In genomic region chr7:142303650-142304049, GRCh38 we compare ENCODE assay signal across 8 cellular contexts. TPM values are rescaled to one million over a fixed set of nuclear protein-coding genes. Genes with fewer than 3 reads are reported as not detected.
DNase-seq lines count a peak whose midpoint lies in the region; ATAC-seq and TF ChIP-seq lines count a peak whose summit lies in the region.

No MANE protein-coding gene starts in this region.

- no peaks in the 10 kb centered on the region for H3K79me2 ChIP-seq in DND-41 (ENCODE audit: insufficient read depth, low read length)

- H3K4me1 ChIP-seq in DND-41 (ENCODE audit: insufficient read depth, low read length) (peaks cover 50% of the 10 kb centered on the region), left lung (peaks cover 0 to 5% of the 10 kb centered on the region in 2 donors)

- peak overlapping the region; percentile 45 for H3K27ac ChIP-seq in DND-41 (ENCODE audit: low read length)
- H3K27ac ChIP-seq in left lung, result no peak overlapping the region

- no peak overlapping the region for H3K4me2 ChIP-seq in DND-41 (ENCODE audit: insufficient read depth, low read length)

- H3K9me3 ChIP-seq in DND-41 (ENCODE audit: insufficient read depth, low read length, severe bottlenecking) (no peaks in the 10 kb centered on the region), left lung (no peaks in the 10 kb centered on the region)

- TF ChIP-seq CTCF in DND-41 (IDR thresholded peaks at IDR 0.05; ENCODE audit: borderline replicate concordance, extremely low read depth, low read length, poor library complexity, severe bottlenecking), result peak; percentile 84
- TF ChIP-seq CTCF in left lung (IDR thresholded peaks at IDR 0.05), result peak in 1 of 2 donors; percentile 17

- 0 out of 2 replicates have a peak overlapping the region, but pooled peaks have one; percentile 6 for H2AFZ ChIP-seq in DND-41 (ENCODE audit: low read depth, low read length)

- no peaks in the 10 kb centered on the region for H4K20me1 ChIP-seq in DND-41 (ENCODE audit: insufficient read depth, low read length)

- no peak overlapping the region for H3K9ac ChIP-seq in DND-41 (ENCODE audit: low read depth, low read length)

- no peaks in the 10 kb centered on the region for H3K27me3 ChIP-seq in DND-41 (ENCODE audit: insufficient read depth, low read length, poor library complexity)
- H3K27me3 ChIP-seq in H7 (ENCODE audit: control insufficient read depth, insufficient read depth, low read length), result peaks cover 2% of the 10 kb centered on the region; the same call in 1 of the 2 replicates
- H3K27me3 ChIP-seq in left lung, result peaks cover 0 to 4% of the 10 kb centered on the region in 2 donors

- intact Hi-C loops in left lung (cut with DNase I), result no loop called here

- DNase-seq in DND-41 (peak; percentile 65), H7 (peak; percentile 66), SK-N-DZ (ENCODE audit: low spot score) (peak; percentile 35), kidney tubule cell (ENCODE audit: low spot score) (peak; percentile 40), NCI-H226 (no peak), left lung (no peak)

- ATAC-seq in DND-41 (ENCODE audit: insufficient read depth, low read depth) (peak; percentile 66), HG02852 (IDR thresholded peaks at IDR 0.05; ENCODE audit: unreplicated experiment) (no peak), HG03280 (IDR thresholded peaks at IDR 0.05; ENCODE audit: unreplicated experiment) (no peak), left lung (no peak)

- H3K36me3 ChIP-seq in DND-41 (ENCODE audit: insufficient read depth, low read length) (no peaks in the 10 kb centered on the region), H7 (replicated peaks; ENCODE audit: control insufficient read depth, insufficient read depth, low read length) (no peaks in the 10 kb centered on the region), left lung (no peaks in the 10 kb centered on the region)

- H3K4me3 ChIP-seq in DND-41 (ENCODE audit: low read depth in 1 of 2, low read length in 2 of 2) (no peak overlapping the region), H7 (ENCODE audit: insufficient read depth, low read depth, low read length) (no peak overlapping the region), left lung (no peak overlapping the region)

RNA-seq across cellular contexts. Expression of gene PRSS58, which starts 45.8 kb away (rescaled TPM):
- not detected in 2 replicates for total RNA-seq in H7 (2014; rRNA removed; shearing (Covaris generic))
- not detected in 2 replicates for polyA plus RNA-seq in SK-N-DZ (2014; cell fraction: cytosol; rRNA removed)
- polyA plus RNA-seq in SK-N-DZ (2014; cell fraction: nucleus; rRNA removed), result not detected in 2 replicates
- total RNA-seq in left lung, result not detected

Comparison
In these comparisons a context has a peak if more than half of its experiments do, and no peak if none do; other contexts are left out.
1. DNase-seq: peak in DND-41 (single experiment), H7 (single experiment), SK-N-DZ (single experiment) and kidney tubule cell (single experiment); none in NCI-H226 (single experiment) and left lung (0 of 2).